ENCODE assay signal across 23 cellular contexts in the genomic region with DNA sequence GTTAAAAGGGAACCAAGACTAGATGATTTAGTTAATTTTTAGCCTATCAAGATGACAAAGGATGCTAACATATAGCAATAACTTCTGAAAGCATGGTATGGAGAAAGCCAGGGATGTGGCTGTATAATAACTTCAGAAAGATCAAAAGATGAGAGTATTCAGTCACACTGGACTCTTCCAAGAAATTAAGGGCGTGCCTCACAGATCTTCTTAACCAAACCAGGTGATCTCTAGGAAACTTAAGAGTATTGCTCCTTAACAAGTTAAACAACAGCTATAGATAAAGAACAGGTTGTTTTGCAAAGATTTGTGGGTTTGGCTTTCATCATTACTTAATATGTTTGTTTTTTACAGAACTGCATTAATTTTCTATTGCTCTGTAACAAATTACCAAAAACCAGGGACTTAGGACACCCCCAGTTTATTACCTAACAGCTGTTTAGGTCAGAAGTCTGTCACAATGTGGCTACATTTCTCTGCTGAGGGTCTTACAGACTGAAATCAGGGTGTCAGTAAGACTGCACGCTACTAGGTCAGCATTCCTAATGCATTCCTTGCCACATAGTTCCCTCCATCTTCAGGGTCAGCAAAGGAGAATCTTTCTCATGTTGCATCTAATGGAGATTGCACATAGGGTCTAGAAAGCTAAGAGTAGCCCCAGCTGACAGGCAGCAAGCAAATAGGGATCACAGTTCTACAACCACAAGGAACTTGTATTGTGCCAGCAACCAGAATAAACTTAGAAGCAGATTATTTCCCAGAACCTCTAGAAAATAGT.
"Had no signal": no experiment of that assay in that cellular context is flagged by ENCODE, and none has a peak within 500 bp of the region (broad histone marks: within the 10 kb centered on the region; RNA-seq: fewer than 3 reads in every experiment).

No MANE protein-coding gene starts in this region.

- H3K27me3 ChIP-seq: breast epithelium had no signal

- H3K4me3 Mint-ChIP-seq: activated CD8-positive, alpha-beta T cell treated with anti-CD3 and anti-CD28 coated beads for 36 hours; activated naive CD8-positive, alpha-beta T cell; T-cell had no signal

- H3K27me3 Mint-ChIP-seq: activated CD8-positive, alpha-beta T cell treated with anti-CD3 and anti-CD28 coated beads for 36 hours; activated naive CD8-positive, alpha-beta T cell; T-cell had no signal

- H3K36me3 ChIP-seq: breast epithelium had no signal

- H3K9me3 ChIP-seq: breast epithelium had no signal

- DNase-seq: activated CD4-positive, alpha-beta T cell treated with anti-CD3 and anti-CD28 coated beads for 4 hours; activated CD8-positive, alpha-beta memory T cell treated with anti-CD3 and anti-CD28 coated beads, Interleukin-2, amount 50 U/mL, for 48 hours; activated CD8-positive, alpha-beta T cell treated with anti-CD3 and anti-CD28 coated beads for 36 hours; activated effector memory CD4-positive, alpha-beta T cell treated with Interleukin-2 at 50 U/mL for 16 hours; activated naive CD4-positive, alpha-beta T cell; activated T-cell treated with anti-CD3 and anti-CD28 coated beads, Interleukin-2, amount 50 U/mL, for 1 hour; caudate nucleus; NCI-H1092 treated with DMSO at 0.1 percent for 48 hours; NCI-H1417 treated with DMSO at 0.1 percent for 48 hours; NCI-H1694; NCI-H2029; NCI-H345; NCI-H510A; NCI-H526 treated with DMSO at 0.1 percent for 48 hours; NCI-H82; SIG-M5; T-cell; WERI-Rb-1 had no signal

- H3K4me3 ChIP-seq: breast epithelium, SK-N-MC had no signal

- ATAC-seq: activated CD4-positive, CD25-positive, alpha-beta regulatory T cell treated with anti-CD3 and anti-CD28 coated beads, Interleukin-2, amount 50 U/mL, for 24 hours; activated CD8-positive, alpha-beta T cell treated with anti-CD3 and anti-CD28 coated beads for 36 hours; T-cell had no signal

- H3K4me1 ChIP-seq: breast epithelium had no signal

- H3K9ac ChIP-seq: KMS-11 had no signal

- H3K27ac ChIP-seq: breast epithelium, KMS-11, SK-N-MC, WERI-Rb-1 had no signal

- H3K27ac Mint-ChIP-seq: activated CD8-positive, alpha-beta T cell treated with anti-CD3 and anti-CD28 coated beads for 36 hours; activated naive CD8-positive, alpha-beta T cell had no signal

- H3K4me2 ChIP-seq: KMS-11 had no signal
